ENCODE assay signal across 21 cellular contexts in the genomic region with DNA sequence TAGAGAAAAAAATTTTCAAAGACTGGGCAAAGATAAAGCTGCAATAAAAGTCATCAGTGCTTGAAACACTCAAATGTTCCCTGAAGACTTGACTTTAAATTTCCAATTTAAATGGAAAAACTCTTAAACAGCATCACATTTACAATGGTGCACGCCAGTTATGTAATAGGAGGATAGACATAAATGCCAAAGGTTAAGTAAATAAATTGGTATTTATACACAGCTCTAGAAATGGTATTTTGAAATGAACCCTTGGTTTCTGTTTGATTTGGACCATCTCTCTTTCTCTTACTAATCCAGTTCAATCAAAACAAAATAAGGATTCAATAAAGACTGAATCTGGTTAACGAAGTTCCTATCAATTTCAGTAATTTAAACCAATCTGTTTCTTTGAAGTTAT.
"Had no signal": no experiment of that assay in that cellular context is flagged by ENCODE, and none has a peak within 500 bp of the region (broad histone marks: within the 10 kb centered on the region; RNA-seq: fewer than 3 reads in every experiment).

No MANE protein-coding gene starts in this region.

- H3K4me3 ChIP-seq: PC-9, Peyer's patch, SJSA1, SK-N-MC had no signal

- H3K27me3 ChIP-seq: Peyer's patch, SJSA1 had no signal

- H3K4me2 ChIP-seq: PC-9 had no signal

- H3K9me3 ChIP-seq: Peyer's patch, SJSA1 had no signal

- H3K36me3 ChIP-seq: Peyer's patch, SJSA1 had no signal

- DNase-seq: KBM-7; MV-4-11; NCI-H1048; NCI-H1436; NCI-H187; NCI-H2029; NCI-H2081 treated with DMSO at 0.1 percent for 48 hours; NCI-H2171; NCI-H226; NCI-H446; NCI-H510A; NCI-H524 treated with DMSO at 0.1 percent for 48 hours; NCI-H69; NK-92 treated with Interleukin-12 subunit alpha and Interleukin-12 subunit beta, amount 100 ng/mL, for 24 hours; Peyer's patch; Right ventricle myocardium superior; SIG-M5 had no signal

- H2AFZ ChIP-seq: PC-9 had no signal

- H3K4me1 ChIP-seq: Peyer's patch, SJSA1 had no signal

- H3K27ac ChIP-seq: HL-60, PC-9, Peyer's patch, SJSA1, SK-N-MC had no signal
